ENCODE assay signal across 1 cellular context in genomic region chr17:77374170-77374936, GRCh38.
TF ChIP-seq lines count a peak whose summit lies in the region.

No MANE protein-coding gene starts in this region.

TF ChIP-seq in HepG2, 621 proteins besides CTCF, POLR2A, EP300 and RAD21 (continued from another document and continues in another):
- no peak; the same call in 1 of the 2 replicates for TF ChIP-seq PBX3 (CRISPR knock-in tag; IDR thresholded peaks at IDR 0.05; ENCODE audit: borderline replicate concordance)
- peak; percentile 52; the same call in 1 of the 2 replicates for TF ChIP-seq ZNF121 (CRISPR knock-in tag; IDR thresholded peaks at IDR 0.05)
- TF ChIP-seq ZFP1 (CRISPR knock-in tag; IDR thresholded peaks at IDR 0.05): no peak
- TF ChIP-seq ZBTB39 (CRISPR knock-in tag; IDR thresholded peaks at IDR 0.05): no peak
- no peak for TF ChIP-seq ZNF562 (CRISPR knock-in tag; IDR thresholded peaks at IDR 0.05; ENCODE audit: borderline replicate concordance)
- 0 out of 2 replicates have a peak, but pooled peaks have one; percentile 51 for TF ChIP-seq ZFP36L1 (CRISPR knock-in tag; IDR thresholded peaks at IDR 0.05)
- TF ChIP-seq HOXA3 (CRISPR knock-in tag; IDR thresholded peaks at IDR 0.05): peak; percentile 84
- no peak for TF ChIP-seq ZBTB40 (IDR thresholded peaks at IDR 0.05)
- no peak; the same call in 1 of the 2 replicates for TF ChIP-seq ZBTB40 (CRISPR knock-in tag; IDR thresholded peaks at IDR 0.05)
- TF ChIP-seq HINFP (CRISPR knock-in tag; IDR thresholded peaks at IDR 0.05; ENCODE audit: low read depth): peak; percentile 98
- no peak for TF ChIP-seq KLF13 (CRISPR knock-in tag; IDR thresholded peaks at IDR 0.05)
- TF ChIP-seq ZIK1 (CRISPR knock-in tag; IDR thresholded peaks at IDR 0.05; ENCODE audit: borderline replicate concordance, low read depth): no peak
- peak; percentile 68; the same call in 1 of the 2 replicates for TF ChIP-seq ZNF710 (CRISPR knock-in tag; IDR thresholded peaks at IDR 0.05; ENCODE audit: borderline replicate concordance)
- 0 out of 2 replicates have a peak, but pooled peaks have one; percentile 15 for TF ChIP-seq MZF1 (CRISPR knock-in tag; IDR thresholded peaks at IDR 0.05; ENCODE audit: borderline replicate concordance)
- TF ChIP-seq ZBTB37 (CRISPR knock-in tag; IDR thresholded peaks at IDR 0.05): no peak
- TF ChIP-seq PAWR (CRISPR knock-in tag; IDR thresholded peaks at IDR 0.05; ENCODE audit: borderline replicate concordance): no peak
- TF ChIP-seq THYN1 (CRISPR knock-in tag; IDR thresholded peaks at IDR 0.05; ENCODE audit: borderline replicate concordance, low read depth): no peak
- TF ChIP-seq ZNF383 (CRISPR knock-in tag; IDR thresholded peaks at IDR 0.05; ENCODE audit: borderline replicate concordance): peak; percentile 62; the same call in 1 of the 2 replicates
- TF ChIP-seq MED8 (CRISPR knock-in tag; IDR thresholded peaks at IDR 0.05; ENCODE audit: insufficient replicate concordance): no peak
- TF ChIP-seq TFE3 (CRISPR knock-in tag; IDR thresholded peaks at IDR 0.05): peak; percentile 94
- TF ChIP-seq RAD51 (IDR thresholded peaks at IDR 0.05; ENCODE audit: borderline replicate concordance): no peak
- TF ChIP-seq ZBTB38 (CRISPR knock-in tag; IDR thresholded peaks at IDR 0.05): peak; percentile 77
- TF ChIP-seq ZNF20 (CRISPR knock-in tag; IDR thresholded peaks at IDR 0.05): no peak
- peak; percentile 79 for TF ChIP-seq ZNF883 (CRISPR knock-in tag; IDR thresholded peaks at IDR 0.05; ENCODE audit: not compliant biosample characterization)
- no peak for TF ChIP-seq TSC22D2 (CRISPR knock-in tag; IDR thresholded peaks at IDR 0.05; ENCODE audit: borderline replicate concordance)
- no peak for TF ChIP-seq RCOR2 (CRISPR knock-in tag; IDR thresholded peaks at IDR 0.05)
- 0 out of 2 replicates have a peak, but pooled peaks have one; percentile 59 for TF ChIP-seq ETV6 (CRISPR knock-in tag; conservative IDR thresholded peaks at IDR 0.05)
- 0 out of 4 replicates have a peak, but pooled peaks of 1 of the 2 experiments have one; percentile 20 for TF ChIP-seq ATF4 (CRISPR knock-in tag; IDR thresholded peaks at IDR 0.05)
- no peak for TF ChIP-seq ZNF3 (CRISPR knock-in tag; IDR thresholded peaks at IDR 0.05)
